ENCODE assay signal across 8 cellular contexts in the genomic region with DNA sequence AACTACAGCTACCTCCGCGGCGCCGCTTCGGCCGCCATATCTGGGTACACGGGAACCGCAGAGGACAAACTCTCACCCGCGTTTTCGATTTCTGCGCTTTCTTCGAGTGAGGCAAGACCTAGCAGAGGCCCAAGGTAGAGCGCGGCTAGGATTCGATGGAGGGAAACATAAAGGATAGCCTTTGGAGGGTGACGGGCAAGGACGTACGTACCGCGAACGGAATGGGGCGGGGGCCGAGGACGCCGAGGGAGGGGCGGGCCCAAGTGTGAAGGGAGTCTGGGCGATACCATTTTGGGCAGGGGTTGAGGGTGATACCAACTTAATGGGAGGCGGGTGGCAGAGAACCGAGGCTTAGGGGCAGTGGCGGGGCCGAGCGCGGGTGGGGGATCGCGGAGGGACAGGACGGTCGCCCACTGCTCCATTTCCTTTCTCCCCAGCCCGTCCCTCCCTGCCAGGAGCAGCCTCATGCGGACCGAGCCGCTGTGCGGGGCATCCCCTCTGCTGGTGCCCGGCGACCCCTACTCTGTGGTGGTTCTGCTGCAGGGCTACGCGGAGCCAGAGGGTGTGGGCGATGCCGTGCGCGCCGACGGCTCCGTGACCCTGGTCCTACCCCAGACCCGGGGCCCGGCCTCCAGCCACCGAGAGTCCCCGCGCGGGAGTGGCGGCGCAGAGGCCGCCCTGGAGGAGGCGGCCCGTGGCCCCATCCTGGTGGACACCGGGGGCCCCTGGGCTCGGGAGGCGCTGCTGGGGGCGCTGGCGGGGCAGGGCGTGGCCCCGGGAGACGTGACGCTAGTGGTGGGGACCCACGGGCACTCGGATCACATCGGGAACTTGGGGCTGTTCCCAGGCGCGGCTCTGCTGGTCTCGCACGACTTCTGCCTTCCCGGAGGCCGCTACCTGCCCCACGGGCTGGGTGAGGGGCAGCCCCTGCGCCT. TPM values are rescaled to one million over a fixed set of nuclear protein-coding genes. Genes with fewer than 3 reads are reported as not detected.
DNase-seq lines count a peak whose midpoint lies in the region; ATAC-seq and TF ChIP-seq lines count a peak whose summit lies in the region.

A gene with protein sequence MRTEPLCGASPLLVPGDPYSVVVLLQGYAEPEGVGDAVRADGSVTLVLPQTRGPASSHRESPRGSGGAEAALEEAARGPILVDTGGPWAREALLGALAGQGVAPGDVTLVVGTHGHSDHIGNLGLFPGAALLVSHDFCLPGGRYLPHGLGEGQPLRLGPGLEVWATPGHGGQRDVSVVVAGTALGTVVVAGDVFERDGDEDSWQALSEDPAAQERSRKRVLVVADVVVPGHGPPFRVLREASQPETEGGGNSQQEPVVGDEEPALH (plus strand): TSS at position 37 of the 935 bp plus-strand sequence. CDS start 429 bp downstream, at position 466.

- peak within 1 kb of the TSS; percentile 99 for H3K4me3 Mint-ChIP-seq in GM23338
- H3K4me3 Mint-ChIP-seq in natural killer cell treated with Interleukin-12 subunit alpha and Interleukin-12 subunit beta and Interleukin-15 and Interleukin-18, amount 100 ng/mL, for 72 hours, result peak within 1 kb of the TSS; percentile 96

- peaks cover 23% of the 10 kb centered on the region for H3K27me3 Mint-ChIP-seq in GM23338 (ENCODE audit: insufficient read depth, low read depth, poor library complexity)
- no peaks in the 10 kb centered on the region for H3K27me3 Mint-ChIP-seq in natural killer cell treated with Interleukin-12 subunit alpha and Interleukin-12 subunit beta and Interleukin-15 and Interleukin-18, amount 100 ng/mL, for 72 hours

- DNase-seq in DMS79 treated with DMSO at 0.1 percent for 48 hours (lab: John Stamatoyannopoulos, UW) (peak; percentile 93), GM23338 (ENCODE audit: low spot score) (peak; percentile 97), RWPE1 (ENCODE audit: low spot score) (peak; percentile 92), fibroblast of pulmonary artery (ENCODE audit: low read depth) (peak; percentile 95)
- DNase-seq in activated T-helper 9 cell treated with anti-CD3 and anti-CD28 coated beads, Interleukin-2, amount 50 U/mL, for 16 hours (ENCODE audit: low read depth), result peak; percentile 84
- peak; percentile 89 for DNase-seq in natural killer cell treated with Interleukin-12 subunit alpha and Interleukin-12 subunit beta and Interleukin-15 and Interleukin-18, amount 100 ng/mL, for 72 hours (ENCODE audit: low spot score)
- DNase-seq in stimulated activated naive CD4-positive, alpha-beta T cell (lab: John Stamatoyannopoulos, UW), result peak; percentile 87 to 96 (median 90)

- H3K9me3 ChIP-seq in Loucy (ENCODE audit: insufficient read depth, low read depth, low read length), result no peaks in the 10 kb centered on the region

- H3K4me1 Mint-ChIP-seq in GM23338, result peaks cover 8% of the 10 kb centered on the region; the same call in 2 of the 3 replicates
- H3K4me1 Mint-ChIP-seq in natural killer cell treated with Interleukin-12 subunit alpha and Interleukin-12 subunit beta and Interleukin-15 and Interleukin-18, amount 100 ng/mL, for 72 hours (ENCODE audit: low read depth in 2 of 2), result peaks cover 21 to 31% of the 10 kb centered on the region in 2 donors

- H3K27me3 ChIP-seq in GM23338 (ENCODE audit: insufficient read depth) (peaks cover 21% of the 10 kb centered on the region), Loucy (ENCODE audit: insufficient read depth, low read length, poor library complexity, severe bottlenecking) (no peaks in the 10 kb centered on the region)

- H3K9me2 ChIP-seq in GM23338 (ENCODE audit: insufficient read depth) (no peaks in the 10 kb centered on the region), Loucy (replicated peaks; ENCODE audit: low read depth, low read length) (no peaks in the 10 kb centered on the region)

- H3K36me3 ChIP-seq in GM23338 (ENCODE audit: insufficient read depth), result no peaks in the 10 kb centered on the region
- no peaks in the 10 kb centered on the region for H3K36me3 ChIP-seq in Loucy (ENCODE audit: insufficient read depth, low read length)

- POLR2A ChIA-PET in RWPE1 (lab: Yijun Ruan, JAX; ENCODE audit: low non-redundant PET), result interaction anchor here (0.7 kb wide), 1 partner anchor 752 kb away, joined by 3 read pairs; no protein-coding TSS in a partner anchor

- H3K27ac ChIP-seq in GM23338 (ENCODE audit: low read depth) (peak within 1 kb of the TSS; percentile 100), RWPE1 (peak within 1 kb of the TSS; percentile 99)

- peak; percentile 75 for ATAC-seq in GM23338
- peak; percentile 92 for ATAC-seq in natural killer cell treated with Interleukin-12 subunit alpha and Interleukin-12 subunit beta and Interleukin-15 and Interleukin-18, amount 100 ng/mL, for 72 hours

- TF ChIP-seq CTCF in GM23338 (conservative IDR thresholded peaks at IDR 0.05; ENCODE audit: low read depth in 2 of 2) (no peak), Loucy (conservative IDR thresholded peaks at IDR 0.05; ENCODE audit: low read length) (0 out of 2 replicates have a peak, but pooled peaks have one; percentile 11), RWPE1 (conservative IDR thresholded peaks at IDR 0.05; ENCODE audit: low read depth) (no peak), fibroblast of pulmonary artery (IDR thresholded peaks at IDR 0.05; ENCODE audit: low read length, missing control alignments) (no peak)

- H3K27ac Mint-ChIP-seq in GM23338, result peak within 1 kb of the TSS; percentile 99
- H3K27ac Mint-ChIP-seq in natural killer cell treated with Interleukin-12 subunit alpha and Interleukin-12 subunit beta and Interleukin-15 and Interleukin-18, amount 100 ng/mL, for 72 hours, result peak within 1 kb of the TSS; percentile 94 to 97

- H3K9me3 Mint-ChIP-seq in GM23338, result no peaks in the 10 kb centered on the region
- no peaks in the 10 kb centered on the region for H3K9me3 Mint-ChIP-seq in natural killer cell treated with Interleukin-12 subunit alpha and Interleukin-12 subunit beta and Interleukin-15 and Interleukin-18, amount 100 ng/mL, for 72 hours

- H3K4me1 ChIP-seq in GM23338 (ENCODE audit: insufficient read depth), result no peaks in the 10 kb centered on the region; the same call in 1 of the 2 replicates
- peaks cover 25% of the 10 kb centered on the region for H3K4me1 ChIP-seq in Loucy (ENCODE audit: insufficient read depth, low read length, poor library complexity, severe bottlenecking)

- no peaks in the 10 kb centered on the region for H4K20me1 ChIP-seq in GM23338 (replicated peaks; ENCODE audit: insufficient read depth)
- H4K20me1 ChIP-seq in Loucy (ENCODE audit: insufficient read depth, low read length, poor library complexity, severe bottlenecking), result no peaks in the 10 kb centered on the region

- H3K4me2 ChIP-seq in GM23338, result peak within 1 kb of the TSS; percentile 96
- H3K4me2 ChIP-seq in Loucy (ENCODE audit: low read depth, low read length, poor library complexity, severe bottlenecking), result peak within 1 kb of the TSS; percentile 98

- H2AFZ ChIP-seq in GM23338 (peak within 1 kb of the TSS; percentile 94), Loucy (ENCODE audit: low read length) (peak within 1 kb of the TSS; percentile 84)

- CTCF ChIA-PET in RWPE1 (lab: Yijun Ruan, JAX), result interaction anchor here (0.7 kb wide), 2 partner anchors 30 to 214 kb away, joined by 3 to 5 read pairs; no protein-coding TSS in a partner anchor

- H3K4me3 ChIP-seq in GM23338 (peak within 1 kb of the TSS; percentile 99), Loucy (ENCODE audit: low read length, poor library complexity, severe bottlenecking) (peak within 1 kb of the TSS; percentile 95), fibroblast of pulmonary artery (replicated peaks; ENCODE audit: low read depth, low read length) (peak within 1 kb of the TSS; percentile 90)

- H3K36me3 Mint-ChIP-seq in GM23338 (ENCODE audit: low read depth), result peaks cover 9% of the 10 kb centered on the region; the same call in 1 of the 3 replicates
- no peaks in the 10 kb centered on the region for H3K36me3 Mint-ChIP-seq in natural killer cell treated with Interleukin-12 subunit alpha and Interleukin-12 subunit beta and Interleukin-15 and Interleukin-18, amount 100 ng/mL, for 72 hours

- H3K79me2 ChIP-seq in GM23338 (replicated peaks; ENCODE audit: insufficient read depth) (peaks cover 5% of the 10 kb centered on the region), Loucy (ENCODE audit: insufficient read depth, low read length) (peaks cover 30% of the 10 kb centered on the region)

- H3F3A ChIP-seq in GM23338 (replicated peaks; ENCODE audit: low read depth), result peaks cover 23% of the 10 kb centered on the region
- H3F3A ChIP-seq in Loucy (ENCODE audit: low read depth), result no peaks in the 10 kb centered on the region; the same call in 1 of the 2 replicates

- H3K9ac ChIP-seq in Loucy (ENCODE audit: low read depth, low read length, poor library complexity, severe bottlenecking), result peak within 1 kb of the TSS; percentile 97

TF ChIP-seq in GM23338, 12 proteins besides CTCF, POLR2A, EP300 and RAD21:
- TF ChIP-seq POLR2AphosphoS5 (IDR thresholded peaks at IDR 0.05; ENCODE audit: low read depth) (peak; percentile 94), ZNF331 (CRISPR knock-in tag; IDR thresholded peaks at IDR 0.05; ENCODE audit: low read depth) (no peak)

RNA-seq across cellular contexts. Expression of the gene that starts here (rescaled TPM):
- 5.0 and 5.7 TPM in 2 replicates for total RNA-seq in GM23338 (2014; rRNA removed; shearing (Covaris generic))
- polyA plus RNA-seq in GM23338 (2016; fragmentation: Nextera tagmentation; extraction: Ambion mirVana), result 2.4 and 2.7 TPM in 2 replicates
- total RNA-seq in natural killer cell treated with Interleukin-12 subunit alpha and Interleukin-12 subunit beta and Interleukin-15 and Interleukin-18, amount 100 ng/mL, for 72 hours, result 1 to 10 TPM; 3.4 to 6.5 TPM

Comparison
In these comparisons a context has a peak if more than half of its experiments do, and no peak if none do; other contexts are left out.
1. Peak in every context shown above with its lines: DNase-seq, ATAC-seq, H3K4me3 ChIP-seq and H3K27ac ChIP-seq.